In genomic region chr2:206780671-206781070, GRCh38 we compare ENCODE assay signal across 17 cellular contexts. TPM values are rescaled to one million over a fixed set of nuclear protein-coding genes. Genes with fewer than 3 reads are reported as not detected.
DNase-seq lines count a peak whose midpoint lies in the region; ATAC-seq and TF ChIP-seq lines count a peak whose summit lies in the region.
"Had no signal": no experiment of that assay in that cellular context is flagged by ENCODE, and none has a peak within 500 bp of the region (broad histone marks: within the 10 kb centered on the region; RNA-seq: fewer than 3 reads in every experiment).

No MANE protein-coding gene starts in this region.

- H3K79me1 ChIP-seq in mesenchymal stem cell (replicated peaks; ENCODE audit: low read length, poor library complexity, severe bottlenecking), result peaks cover 34% of the 10 kb centered on the region

- CTCF ChIA-PET in activated CD4-positive, alpha-beta T cell treated with anti-CD3 and anti-CD28 coated beads for 36 hours (lab: Charles Lee), result interaction anchor here (0.6 to 5.0 kb wide), 11 partner anchors 9 to 1260 kb away, joined by 3 to 45 read pairs (median 8); partner anchors contain the start of genes FASTKD2 and MDH1B
- CTCF ChIA-PET in CD8-positive, alpha-beta T cell (lab: Charles Lee), result interaction anchor here (0.7 to 1.2 kb wide), 4 partner anchors 12 to 226 kb away, joined by 3 to 5 read pairs (median 4); no protein-coding TSS in a partner anchor

- no peak overlapping the region for H4K8ac ChIP-seq in mesenchymal stem cell (ENCODE audit: low read length)

- H3K27me3 ChIP-seq in CD8-positive, alpha-beta T cell (ENCODE audit: insufficient read depth, low read length), result no peaks in the 10 kb centered on the region
- no peaks in the 10 kb centered on the region for H3K27me3 ChIP-seq in Karpas-422 (ENCODE audit: low read length)
- no peaks in the 10 kb centered on the region for H3K27me3 ChIP-seq in mesenchymal stem cell (ENCODE audit: control insufficient read depth in 1 of 2, insufficient read depth in 1 of 2, low read length in 2 of 2)

- TF ChIP-seq CTCF in CD8-positive, alpha-beta T cell (IDR thresholded peaks at IDR 0.05), result no peak

- peaks cover 81% of the 10 kb centered on the region for H3K79me2 ChIP-seq in Karpas-422 (ENCODE audit: low read length)

- no peak overlapping the region for H3K18ac ChIP-seq in mesenchymal stem cell (ENCODE audit: low read depth in 1 of 2, low read length in 2 of 2)

- no peak overlapping the region for H3K4me3 ChIP-seq in CD8-positive, alpha-beta T cell (ENCODE audit: low read depth, low read length)
- H3K4me3 ChIP-seq in Karpas-422 (ENCODE audit: low read length) (no peak overlapping the region), mesenchymal stem cell (ENCODE audit: insufficient read depth in 1 of 2, low read depth in 1 of 2, low read length in 2 of 2) (no peak overlapping the region)
- H3K4me3 ChIP-seq: A549, GM23338 had no signal

- H4K91ac ChIP-seq in mesenchymal stem cell (ENCODE audit: low read length), result no peak overlapping the region

- WGBS in mesenchymal stem cell, result no CpG with 5 or more reads among the region's 2 CpGs

- H2AK5ac ChIP-seq in mesenchymal stem cell (ENCODE audit: low read length, severe bottlenecking), result no peak overlapping the region

- H3K36me3 ChIP-seq in CD8-positive, alpha-beta T cell (ENCODE audit: insufficient read depth, low read length), result peaks cover 36% of the 10 kb centered on the region
- H3K36me3 ChIP-seq in Karpas-422 (ENCODE audit: insufficient read depth, low read length) (peaks cover 89% of the 10 kb centered on the region), mesenchymal stem cell (ENCODE audit: control insufficient read depth in 1 of 2, insufficient read depth in 2 of 2, low read depth in 1 of 2, low read length in 2 of 2) (peaks cover 5 to 94% of the 10 kb centered on the region in 2 experiments)

- H2BK15ac ChIP-seq in mesenchymal stem cell (ENCODE audit: low read depth, poor library complexity, severe bottlenecking), result no peak overlapping the region

- peaks cover 3% of the 10 kb centered on the region for H3K4me1 ChIP-seq in CD8-positive, alpha-beta T cell (ENCODE audit: insufficient read depth, low read length)
- H3K4me1 ChIP-seq in Karpas-422 (ENCODE audit: low read length) (no peaks in the 10 kb centered on the region), mesenchymal stem cell (ENCODE audit: control insufficient read depth, insufficient read depth, low read depth, low read length) (no peaks in the 10 kb centered on the region)
- H3K4me1 ChIP-seq: A549 had no signal

- H3K9me3 Mint-ChIP-seq in activated CD4-positive, alpha-beta T cell treated with anti-CD3 and anti-CD28 coated beads for 36 hours (ENCODE audit: low read depth), result peaks cover 18% of the 10 kb centered on the region
- peaks cover 12% of the 10 kb centered on the region for H3K9me3 Mint-ChIP-seq in CD8-positive, alpha-beta T cell
- H3K9me3 Mint-ChIP-seq: GM23338 had no signal

- H2AFZ ChIP-seq in Karpas-422 (ENCODE audit: low read length) (no peak overlapping the region), mesenchymal stem cell (ENCODE audit: low read depth, low read length) (no peak overlapping the region)
- H2AFZ ChIP-seq: GM23338 had no signal

- ATAC-seq in activated CD4-positive, alpha-beta T cell treated with anti-CD3 and anti-CD28 coated beads for 36 hours, result no peak
- no peak for ATAC-seq in CD8-positive, alpha-beta T cell

- H3K36me3 Mint-ChIP-seq in activated CD4-positive, alpha-beta T cell treated with anti-CD3 and anti-CD28 coated beads for 36 hours (ENCODE audit: low read depth), result peaks cover 86% of the 10 kb centered on the region
- H3K36me3 Mint-ChIP-seq in CD8-positive, alpha-beta T cell, result peaks cover 94% of the 10 kb centered on the region

- no peaks in the 10 kb centered on the region for H4K20me1 ChIP-seq in Karpas-422 (ENCODE audit: insufficient read depth, low read depth, low read length)

- H2BK5ac ChIP-seq in mesenchymal stem cell (ENCODE audit: low read depth, low read length, poor library complexity, severe bottlenecking), result peak overlapping the region; percentile 8

- H3K23ac ChIP-seq in mesenchymal stem cell (ENCODE audit: low read length in 2 of 2), result no peak overlapping the region

- intact Hi-C loops in activated CD4-positive, alpha-beta T cell treated with anti-CD3 and anti-CD28 coated beads for 36 hours (cut with DNase I, micrococcal nuclease), result loop anchor here (1.0 to 2.0 kb wide), 4 partner anchors 11 to 388 kb away; no protein-coding TSS in a partner anchor
- intact Hi-C loops in CD8-positive, alpha-beta T cell (cut with DNase I, micrococcal nuclease), result loop anchor here (1.0 to 5.0 kb wide), 4 partner anchors 15 to 223 kb away; partner anchors contain the start of genes FASTKD2 (in 1 of the 2) and MDH1B (in 1 of the 2)

- no peak overlapping the region for H3K27ac ChIP-seq in CD8-positive, alpha-beta T cell (ENCODE audit: low read depth, low read length)
- H3K27ac ChIP-seq in Karpas-422 (ENCODE audit: low read length) (no peak overlapping the region), mesenchymal stem cell (ENCODE audit: low read length, poor library complexity, severe bottlenecking) (no peak overlapping the region)
- H3K27ac ChIP-seq: 22Rv1, A549, C4-2B had no signal

- H3K14ac ChIP-seq in mesenchymal stem cell (ENCODE audit: low read length in 2 of 2), result no peak overlapping the region

- H3K9me3 ChIP-seq in CD8-positive, alpha-beta T cell (ENCODE audit: low read length), result no peaks in the 10 kb centered on the region
- peaks cover 37% of the 10 kb centered on the region for H3K9me3 ChIP-seq in Karpas-422 (ENCODE audit: low read length)
- H3K9me3 ChIP-seq in mesenchymal stem cell (ENCODE audit: control insufficient read depth, low read length), result peaks cover 23% of the 10 kb centered on the region

- no peak overlapping the region for H2BK120ac ChIP-seq in mesenchymal stem cell (ENCODE audit: low read depth, low read length)

- H3K27ac Mint-ChIP-seq in activated CD4-positive, alpha-beta T cell treated with anti-CD3 and anti-CD28 coated beads for 36 hours, result peak overlapping the region; percentile 38
- peak overlapping the region; percentile 47 for H3K27ac Mint-ChIP-seq in CD8-positive, alpha-beta T cell
- H3K27ac Mint-ChIP-seq: CD4-positive, alpha-beta T cell; GM23338 had no signal

- H3K27me3 Mint-ChIP-seq in activated CD4-positive, alpha-beta T cell treated with anti-CD3 and anti-CD28 coated beads for 36 hours, result no peaks in the 10 kb centered on the region
- H3K27me3 Mint-ChIP-seq in CD8-positive, alpha-beta T cell (ENCODE audit: low read depth), result no peaks in the 10 kb centered on the region
- H3K27me3 Mint-ChIP-seq: CD4-positive, alpha-beta T cell had no signal

- H3K4me3 Mint-ChIP-seq in activated CD4-positive, alpha-beta T cell treated with anti-CD3 and anti-CD28 coated beads for 36 hours, result no peak overlapping the region
- no peak overlapping the region for H3K4me3 Mint-ChIP-seq in CD8-positive, alpha-beta T cell
- H3K4me3 Mint-ChIP-seq: CD4-positive, alpha-beta T cell; GM23338 had no signal

- H3K9ac ChIP-seq in Karpas-422 (ENCODE audit: low read length) (no peak overlapping the region), mesenchymal stem cell (ENCODE audit: low read length) (no peak overlapping the region)

- no peaks in the 10 kb centered on the region for H3K9me2 ChIP-seq in Karpas-422 (replicated peaks; ENCODE audit: insufficient read depth, low read length)

- H3K4me1 Mint-ChIP-seq in activated CD4-positive, alpha-beta T cell treated with anti-CD3 and anti-CD28 coated beads for 36 hours, result peaks cover 47% of the 10 kb centered on the region
- H3K4me1 Mint-ChIP-seq in CD8-positive, alpha-beta T cell (ENCODE audit: low read depth), result peaks cover 31% of the 10 kb centered on the region
- H3K4me1 Mint-ChIP-seq: GM23338 had no signal

- H3K4me2 ChIP-seq in Karpas-422 (ENCODE audit: low read depth, low read length, poor library complexity, severe bottlenecking) (no peak overlapping the region), mesenchymal stem cell (ENCODE audit: low read length, poor library complexity, severe bottlenecking) (no peak overlapping the region)
- H3K4me2 ChIP-seq: A549, GM23338 had no signal

- DNase-seq in activated CD4-positive, alpha-beta T cell treated with anti-CD3 and anti-CD28 coated beads for 36 hours, result no peak
- DNase-seq in activated CD4-positive, alpha-beta T cell treated with anti-CD3 and anti-CD28 coated beads, Interleukin-2, amount 50 U/mL, for 48 hours, result no peak
- DNase-seq in CD8-positive, alpha-beta T cell, result no peak
- DNase-seq in Karpas-422 (peak; percentile 49), mesenchymal stem cell (no peak), midbrain (lab: John Stamatoyannopoulos, UW) (no peak), HT-29 (ENCODE audit: low spot score) (no peak)
- DNase-seq: AML-193; CD4-positive, alpha-beta T cell; DMS153; DMS79 treated with DMSO at 0.1 percent for 48 hours; GF-D8; HCEC 1CT had no signal

- POLR2A ChIA-PET in activated CD4-positive, alpha-beta T cell treated with anti-CD3 and anti-CD28 coated beads for 36 hours (lab: Charles Lee), result no interaction called here
- POLR2A ChIA-PET in CD8-positive, alpha-beta T cell (lab: Charles Lee), result interaction anchor here (0.6 to 0.7 kb wide), 2 partner anchors 11 to 38 kb away, joined by 4 read pairs; no protein-coding TSS in a partner anchor

- H2BK12ac ChIP-seq in mesenchymal stem cell (ENCODE audit: low read length in 2 of 2), result no peak overlapping the region

- no peak overlapping the region for H3K4ac ChIP-seq in mesenchymal stem cell (ENCODE audit: low read depth in 1 of 2, low read length in 2 of 2)

RNA-seq across cellular contexts. Expression of gene FASTKD2, which starts 15.3 kb away (rescaled TPM):
- total RNA-seq in activated CD4-positive, alpha-beta T cell treated with anti-CD3 and anti-CD28 coated beads for 36 hours, result 10 to 100 TPM; 33.9 to 37.0 TPM
- 10 to 100 TPM; 31.3 to 33.8 TPM for total RNA-seq in CD8-positive, alpha-beta T cell
- 23.1 and 36.9 TPM in 2 replicates for total RNA-seq in Karpas-422 (2014; rRNA removed; shearing (Covaris generic); ENCODE audit: low replicate concordance)
- polyA plus RNA-seq in mesenchymal stem cell (2013, experiment 1 of 2), result 11.9 TPM
- polyA plus RNA-seq in mesenchymal stem cell (2013, experiment 2 of 2), result 12.3 TPM
- 15.7 and 17.0 TPM in 2 replicates for total RNA-seq in HT-29 (2014; rRNA removed; shearing (Covaris generic))

RNA-seq across cellular contexts. Expression of gene MDH1B, which starts 15.5 kb away (rescaled TPM):
- total RNA-seq in activated CD4-positive, alpha-beta T cell treated with anti-CD3 and anti-CD28 coated beads for 36 hours, result 1 to 10 TPM in 1 of 2 experiments, under 1 TPM in 1; 0.83 to 1.3 TPM
- under 1 TPM; 0.19 to 0.33 TPM for total RNA-seq in CD8-positive, alpha-beta T cell
- 1.7 and 2.8 TPM in 2 replicates for total RNA-seq in Karpas-422 (2014; rRNA removed; shearing (Covaris generic); ENCODE audit: low replicate concordance)
- 0.40 TPM for polyA plus RNA-seq in mesenchymal stem cell (2013, experiment 1 of 2)
- polyA plus RNA-seq in mesenchymal stem cell (2013, experiment 2 of 2), result 0.42 TPM
- total RNA-seq in HT-29 (2014; rRNA removed; shearing (Covaris generic)), result 0.44 TPM in 1 of 2 replicates, not detected in the other
